Comparison of ENCODE assay signal across 1 cellular context in the genomic region with DNA sequence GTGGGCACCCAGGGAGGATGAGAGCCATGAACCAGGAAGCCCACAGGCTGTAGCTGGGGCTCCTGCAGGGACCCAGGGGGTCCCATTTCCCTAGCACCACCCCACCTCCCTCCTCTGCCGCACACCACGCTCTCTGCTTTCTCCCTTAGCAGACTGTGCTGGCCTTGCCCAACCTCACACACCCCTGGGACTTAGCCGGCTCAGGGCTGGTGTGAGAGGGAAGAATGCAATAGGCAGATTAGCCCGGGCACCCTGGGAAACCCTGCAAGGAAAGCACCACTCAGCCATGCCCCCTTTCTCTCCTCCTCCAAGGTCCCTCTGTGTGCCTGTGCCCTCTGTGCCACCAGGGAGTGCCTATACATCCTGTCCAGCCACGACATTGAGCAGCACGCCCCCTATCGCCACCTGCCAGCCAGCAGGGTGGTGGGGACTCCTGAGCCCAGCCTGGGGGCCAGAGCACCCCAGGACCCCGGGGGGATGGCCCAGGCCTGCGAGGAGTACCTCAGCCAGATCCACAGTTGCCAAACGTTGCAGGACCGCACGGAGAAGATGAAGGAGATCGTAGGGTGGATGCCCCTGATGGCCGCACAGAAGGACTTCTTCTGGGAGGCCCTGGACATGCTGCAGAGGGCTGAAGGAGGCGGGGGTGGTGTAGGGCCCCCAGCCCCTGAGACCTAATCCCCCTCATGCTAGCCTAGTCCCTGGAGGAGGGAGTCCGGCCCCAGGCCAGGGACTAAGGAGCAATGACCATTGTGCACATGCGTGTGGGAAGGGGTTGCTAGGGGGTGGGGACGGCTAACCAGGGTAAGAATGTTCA.
TF ChIP-seq lines count a peak whose summit lies in the region.

No MANE protein-coding gene starts in this region.

TF ChIP-seq in H1, 55 proteins besides CTCF, POLR2A, EP300 and RAD21:
- no peak for TF ChIP-seq YY1 (IDR thresholded peaks at IDR 0.05; ENCODE audit: low read depth, low read length)
- no peak for TF ChIP-seq TAF1 (IDR thresholded peaks at IDR 0.05; ENCODE audit: low read depth, low read length)
- no peak for TF ChIP-seq FOSL1 (IDR thresholded peaks at IDR 0.05; ENCODE audit: insufficient read depth, low read depth, low read length)
- no peak for TF ChIP-seq CHD2 (IDR thresholded peaks at IDR 0.05; ENCODE audit: low read length)
- TF ChIP-seq GTF2F1 (IDR thresholded peaks at IDR 0.05; ENCODE audit: borderline replicate concordance, low read depth, low read length), result no peak
- no peak for TF ChIP-seq SP2 (IDR thresholded peaks at IDR 0.05; ENCODE audit: low read length)
- TF ChIP-seq, protein P1, sequence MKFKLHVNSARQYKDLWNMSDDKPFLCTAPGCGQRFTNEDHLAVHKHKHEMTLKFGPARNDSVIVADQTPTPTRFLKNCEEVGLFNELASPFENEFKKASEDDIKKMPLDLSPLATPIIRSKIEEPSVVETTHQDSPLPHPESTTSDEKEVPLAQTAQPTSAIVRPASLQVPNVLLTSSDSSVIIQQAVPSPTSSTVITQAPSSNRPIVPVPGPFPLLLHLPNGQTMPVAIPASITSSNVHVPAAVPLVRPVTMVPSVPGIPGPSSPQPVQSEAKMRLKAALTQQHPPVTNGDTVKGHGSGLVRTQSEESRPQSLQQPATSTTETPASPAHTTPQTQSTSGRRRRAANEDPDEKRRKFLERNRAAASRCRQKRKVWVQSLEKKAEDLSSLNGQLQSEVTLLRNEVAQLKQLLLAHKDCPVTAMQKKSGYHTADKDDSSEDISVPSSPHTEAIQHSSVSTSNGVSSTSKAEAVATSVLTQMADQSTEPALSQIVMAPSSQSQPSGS (IDR thresholded peaks at IDR 0.05; ENCODE audit: low read length), result no peak
- no peak for TF ChIP-seq MAFK (IDR thresholded peaks at IDR 0.05; ENCODE audit: low read depth, low read length)
- no peak for TF ChIP-seq BRCA1 (IDR thresholded peaks at IDR 0.05; ENCODE audit: low read depth, low read length)
- no peak for TF ChIP-seq CBX8 (IDR thresholded peaks at IDR 0.05; ENCODE audit: borderline replicate concordance, low read depth, low read length)
- no peak for TF ChIP-seq RNF2 (IDR thresholded peaks at IDR 0.05; ENCODE audit: borderline replicate concordance, low read depth, low read length, missing control alignments, poor library complexity, severe bottlenecking)
- no peak for TF ChIP-seq RBBP5 (IDR thresholded peaks at IDR 0.05; ENCODE audit: borderline replicate concordance, low read depth, low read length)
- TF ChIP-seq EGR1 (IDR thresholded peaks at IDR 0.05; ENCODE audit: borderline replicate concordance, low read depth, low read length), result no peak
